In genomic region chr16:48123104-48123788, GRCh38 we compare ENCODE assay signal across 1 cellular context.
A peak's percentile ranks its signal among the peaks of the same experiment; 100 is the strongest.
TF ChIP-seq lines count a peak whose summit lies in the region.

No MANE protein-coding gene starts in this region.

TF ChIP-seq in HepG2, 621 proteins besides CTCF, POLR2A, EP300 and RAD21 (continued from another document):
- TF ChIP-seq ZBTB40 (IDR thresholded peaks at IDR 0.05) (no peak), ZBTB40 (CRISPR knock-in tag; IDR thresholded peaks at IDR 0.05) (no peak), CSRNP2 (CRISPR knock-in tag; conservative IDR thresholded peaks at IDR 0.05; ENCODE audit: low read depth) (no peak), TEAD3 (CRISPR knock-in tag; optimal IDR thresholded peaks at IDR 0.05; ENCODE audit: borderline replicate concordance) (no peak), FOSL1 (CRISPR knock-in tag; IDR thresholded peaks at IDR 0.05; ENCODE audit: borderline replicate concordance) (0 out of 2 replicates have a peak, but pooled peaks have one; percentile 22), FOSL2 (CRISPR knock-in tag; IDR thresholded peaks at IDR 0.05) (peak; percentile 70), AKNA (CRISPR knock-in tag; IDR thresholded peaks at IDR 0.05; ENCODE audit: borderline replicate concordance) (no peak), PHF20 (CRISPR knock-in tag; IDR thresholded peaks at IDR 0.05) (no peak), FOXP1 (IDR thresholded peaks at IDR 0.05) (no peak), FOXP1 (CRISPR knock-in tag; IDR thresholded peaks at IDR 0.05) (no peak), ZNF615 (CRISPR knock-in tag; IDR thresholded peaks at IDR 0.05; ENCODE audit: borderline replicate concordance) (no peak), IRF1 (CRISPR knock-in tag; IDR thresholded peaks at IDR 0.05; ENCODE audit: low read depth) (no peak), AHR (CRISPR knock-in tag; IDR thresholded peaks at IDR 0.05) (no peak)
